In the genomic region with DNA sequence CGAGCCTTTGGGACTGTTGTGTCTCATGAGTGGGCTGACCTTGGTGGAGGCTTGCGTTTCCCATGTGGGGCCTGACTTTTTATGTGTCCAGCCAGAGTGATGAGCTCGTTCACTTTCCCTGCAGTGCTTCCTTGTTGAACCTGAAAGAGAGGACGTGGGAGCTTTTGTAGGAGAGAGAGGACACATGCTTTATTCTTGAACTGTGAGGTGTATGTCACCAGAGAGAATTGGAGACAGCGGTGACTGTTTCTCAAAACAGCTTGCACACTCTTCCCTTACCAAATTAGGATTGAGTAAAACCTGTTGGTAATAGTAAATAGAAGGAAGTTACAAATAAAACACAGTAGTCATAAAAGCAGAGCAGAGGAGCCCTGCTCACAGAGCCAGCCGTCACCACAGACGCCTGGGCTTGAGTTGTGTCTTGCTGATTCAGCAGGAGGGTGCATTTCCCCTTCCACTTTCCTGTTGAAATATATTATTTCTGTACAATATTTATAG, we compare ENCODE assay signal across 10 cellular contexts.
DNase-seq lines count a peak whose midpoint lies in the region; ATAC-seq and TF ChIP-seq lines count a peak whose summit lies in the region.
"Had no signal": no experiment of that assay in that cellular context is flagged by ENCODE, and none has a peak within 500 bp of the region (broad histone marks: within the 10 kb centered on the region; RNA-seq: fewer than 3 reads in every experiment).

No MANE protein-coding gene starts in this region.

- H3K4me3 Mint-ChIP-seq in naive thymus-derived CD8-positive, alpha-beta T cell: peak overlapping the region in 8 of 10 donors; percentile 7 to 64 (median 37)

- no peaks in the 10 kb centered on the region for H3K27me3 ChIP-seq in BLaER1 treated with 17β-estradiol and CSF1 and Interleukin-3, amounts not matched to agents 10 nM and 100 nM
- H3K27me3 ChIP-seq: brain microvascular endothelial cell had no signal

- peaks cover 0 to 14% (median 3%) of the 10 kb centered on the region in 3 donors for H3K36me3 Mint-ChIP-seq in naive thymus-derived CD8-positive, alpha-beta T cell

- peak overlapping the region in 7 of 11 experiments; percentile 12 to 89 (median 73); a peak in 14 of 22 replicates for H3K4me2 ChIP-seq in BLaER1 treated with 17β-estradiol and CSF1 and Interleukin-3, amounts not matched to agents 10 nM and 100 nM

- H3K4me3 ChIP-seq in BLaER1 treated with 17β-estradiol and CSF1 and Interleukin-3, amounts not matched to agents 10 nM and 100 nM: peak overlapping the region in 1 of 10 experiments; percentile 31; a peak in 1 of 20 replicates
- no peak overlapping the region for H3K4me3 ChIP-seq in NB4 (ENCODE audit: low read depth, low read length)

- no peaks in the 10 kb centered on the region for H3K9me3 Mint-ChIP-seq in naive thymus-derived CD8-positive, alpha-beta T cell

- peaks cover 8 to 76% (median 43%) of the 10 kb centered on the region in 10 experiments; a peak in 16 of 20 replicates for H3K4me1 ChIP-seq in BLaER1 treated with 17β-estradiol and CSF1 and Interleukin-3, amounts not matched to agents 10 nM and 100 nM

- ATAC-seq in naive thymus-derived CD8-positive, alpha-beta T cell: peak; percentile 22 to 41
- ATAC-seq in GM19035 (IDR thresholded peaks at IDR 0.05; ENCODE audit: unreplicated experiment): no peak
- ATAC-seq in GM21423 (IDR thresholded peaks at IDR 0.05; ENCODE audit: unreplicated experiment): no peak

- POLR2A ChIA-PET in naive thymus-derived CD8-positive, alpha-beta T cell (lab: Charles Lee): interaction anchor here (0.7 to 1.2 kb wide), 2 partner anchors 11 to 839 kb away, joined by 3 read pairs; no protein-coding TSS in a partner anchor

- H3K27ac Mint-ChIP-seq in naive thymus-derived CD8-positive, alpha-beta T cell: peak overlapping the region; percentile 69 to 96 (median 86)

- TF ChIP-seq CTCF in NB4 (IDR thresholded peaks at IDR 0.05; ENCODE audit: low read depth, low read length): no peak

- no peaks in the 10 kb centered on the region for H3K27me3 Mint-ChIP-seq in naive thymus-derived CD8-positive, alpha-beta T cell

- DNase-seq in NB4 (ENCODE audit: low read depth): peak; percentile 86
- peak in 1 of 61 donors; percentile 16 for DNase-seq in caudate nucleus (lab: John Stamatoyannopoulos, UW)
- DNase-seq in naive thymus-derived CD8-positive, alpha-beta T cell: peak in 4 of 10 donors; percentile 11 to 41 (median 24)
- DNase-seq in stimulated activated naive CD4-positive, alpha-beta T cell treated with Interleukin-2 at 50 U/mL for 16 hours (lab: John Stamatoyannopoulos, UW): no peak
- DNase-seq in G401 (ENCODE audit: low spot score): no peak
- DNase-seq: brain microvascular endothelial cell, DMS79 had no signal

- H3K9me3 ChIP-seq in BLaER1 treated with 17β-estradiol and CSF1 and Interleukin-3, amounts not matched to agents 10 nM and 100 nM (replicated peaks in 1 of 11): no peaks in the 10 kb centered on the region

- peaks cover 0 to 70% (median 3%) of the 10 kb centered on the region in 11 experiments; a peak in 7 of 22 replicates for H4K20me1 ChIP-seq in BLaER1 treated with 17β-estradiol and CSF1 and Interleukin-3, amounts not matched to agents 10 nM and 100 nM

- no peak for TF ChIP-seq POLR2A in NB4 (IDR thresholded peaks at IDR 0.05; ENCODE audit: extremely low read depth, insufficient read length)

- H3K27ac ChIP-seq in BLaER1 treated with 17β-estradiol and CSF1 and Interleukin-3, amounts not matched to agents 10 nM and 100 nM: peak overlapping the region in 8 of 11 experiments; percentile 8 to 94 (median 67); a peak in 12 of 22 replicates
- H3K27ac ChIP-seq in caudate nucleus (ENCODE audit: low read depth, low read length): peak overlapping the region; percentile 41
- H3K27ac ChIP-seq: brain microvascular endothelial cell had no signal

- in situ Hi-C loops in G401 (cut with HindIII; ENCODE audit: low sequenced_read_pairs): no loop called here

- peaks cover 63 to 98% (median 94%) of the 10 kb centered on the region in 4 donors for H3K4me1 Mint-ChIP-seq in naive thymus-derived CD8-positive, alpha-beta T cell

- H3K36me3 ChIP-seq in BLaER1 treated with 17β-estradiol and CSF1 and Interleukin-3, amounts not matched to agents 10 nM and 100 nM: peaks cover 0 to 18% (median 0%) of the 10 kb centered on the region in 11 experiments; a peak in 5 of 22 replicates
- H3K36me3 ChIP-seq: brain microvascular endothelial cell had no signal

- peak overlapping the region in 6 of 11 experiments; percentile 6 to 79 (median 62); a peak in 10 of 22 replicates for H3K9ac ChIP-seq in BLaER1 treated with 17β-estradiol and CSF1 and Interleukin-3, amounts not matched to agents 10 nM and 100 nM

Comparison
In these comparisons a context has a peak if more than half of its experiments do, and no peak if none do; other contexts are left out.
1. ATAC-seq: peak in naive thymus-derived CD8-positive, alpha-beta T cell (2 of 2); none in GM19035 (single experiment) and GM21423 (single experiment).